Comparison of ENCODE assay signal across 8 cellular contexts in genomic region chr17:7579839-7580630, GRCh38. TPM values are rescaled to one million over a fixed set of nuclear protein-coding genes. Genes with fewer than 3 reads are reported as not detected.
DNase-seq lines count a peak whose midpoint lies in the region; ATAC-seq, FAIRE-seq and TF ChIP-seq lines count a peak whose summit lies in the region.

No MANE protein-coding gene starts in this region.

- TF ChIP-seq RAD21 in H1 (IDR thresholded peaks at IDR 0.05 in 1 of 2, conservative IDR thresholded peaks at IDR 0.05 in 1 of 2; ENCODE audit: low read depth in 2 of 2, low read length in 2 of 2) = no peak

- H3K4me1 ChIP-seq in H1 (replicated peaks in 1 of 4; ENCODE audit: control insufficient read depth in 3 of 4, insufficient read depth in 4 of 4, low read length in 3 of 4) = peaks cover 1 to 16% (median 6%) of the 10 kb centered on the region in 4 experiments; a peak in 6 of 7 replicates
- peaks cover 61% of the 10 kb centered on the region for H3K4me1 ChIP-seq in psoas muscle

- intact Hi-C loops in psoas muscle (cut with DNase I) = loop anchor here in 1 of 2 donors (1.0 to 10.0 kb wide), 3 partner anchors 34 to 345 kb away; partner anchors contain the start of genes DVL2, FXR2, PHF23 and TP53

- peaks cover 4 to 14% of the 10 kb centered on the region in 2 experiments; a peak in 2 of 4 replicates for H3K79me2 ChIP-seq in H1 (ENCODE audit: control insufficient read depth in 1 of 2, insufficient read depth in 2 of 2, low read length in 2 of 2)

- peaks cover 15 to 17% of the 10 kb centered on the region in 2 experiments for H4K20me1 ChIP-seq in H1 (replicated peaks in 1 of 2; ENCODE audit: control insufficient read depth in 1 of 2, insufficient read depth in 2 of 2, low read length in 2 of 2)

- 0 out of 2 replicates have a peak overlapping the region, but pooled peaks have one; percentile 63 for H2BK15ac ChIP-seq in H1 (ENCODE audit: low read length)

- H3K18ac ChIP-seq in H1 (ENCODE audit: extremely low read depth, low read length) = no peak overlapping the region

- H3K4ac ChIP-seq in H1 (replicated peaks; ENCODE audit: insufficient read length, low read depth, low read length) = no peak overlapping the region

- no peak overlapping the region for H2AFZ ChIP-seq in H1 (ENCODE audit: low read length)

- CTCF ChIA-PET in H1 (lab: Charles Lee; ENCODE audit: partially characterized antibody) = interaction anchor here (1.1 to 3.0 kb wide), 7 partner anchors 9 to 108 kb away, joined by 4 to 17 read pairs (median 10); partner anchors contain the start of genes SOX15, TP53 and WRAP53

- no peak overlapping the region for H3K9ac ChIP-seq in H1 (replicated peaks in 1 of 4; ENCODE audit: extremely low read depth in 1 of 4, low read depth in 3 of 4, low read length in 3 of 4)

- peak overlapping the region; percentile 40; the same call in 1 of the 2 replicates for H2BK20ac ChIP-seq in H1 (ENCODE audit: low read length)

- no peak overlapping the region for H2BK120ac ChIP-seq in H1 (replicated peaks; ENCODE audit: low read depth, low read length)

- no peak for ATAC-seq in psoas muscle
- ATAC-seq in HG02885 (IDR thresholded peaks at IDR 0.05; ENCODE audit: poor library complexity, unreplicated experiment) = no peak
- ATAC-seq in GM19395 (IDR thresholded peaks at IDR 0.05; ENCODE audit: unreplicated experiment) = no peak
- ATAC-seq in HG02759 (IDR thresholded peaks at IDR 0.05; ENCODE audit: unreplicated experiment) = no peak

- H3K23ac ChIP-seq in H1 (ENCODE audit: insufficient read length) = no peak overlapping the region

- TF ChIP-seq POLR2A in H1 (IDR thresholded peaks at IDR 0.05; ENCODE audit: control extremely low read depth in 1 of 2, low read depth in 2 of 2, low read length in 2 of 2) = peak in 1 of 2 experiments; percentile 70; a peak in 1 of 3 replicates

- H3K9me3 ChIP-seq in H1 (ENCODE audit: insufficient read depth in 2 of 2, low read depth in 1 of 2, low read length in 1 of 2) (no peaks in the 10 kb centered on the region), psoas muscle (no peaks in the 10 kb centered on the region)

- H3K23me2 ChIP-seq in H1 (ENCODE audit: low read depth, low read length) = peaks cover 11% of the 10 kb centered on the region; the same call in 1 of the 2 replicates

- no peak for FAIRE-seq in H1 (lab: Jason Lieb, UNC)

- no peak overlapping the region for H4K8ac ChIP-seq in H1 (ENCODE audit: extremely low read depth, insufficient read depth, low read length)

- POLR2A ChIA-PET in H1 (lab: Charles Lee; ENCODE audit: partially characterized antibody) = interaction anchor here (0.7 to 37.5 kb wide), 18 partner anchors 2 to 267 kb away, joined by 3 to 1144 read pairs (median 5); partner anchors contain the start of genes ATP1B2, CD68, FXR2 and MPDU1

- no peak overlapping the region for H3K56ac ChIP-seq in H1 (replicated peaks; ENCODE audit: insufficient read length, low read depth, low read length)

- H3K27ac ChIP-seq in H1 (ENCODE audit: low read depth, low read length) (peak overlapping the region; percentile 18), psoas muscle (peak overlapping the region; percentile 89)

- no peak overlapping the region for H3K14ac ChIP-seq in H1 (ENCODE audit: insufficient read length)

- H3K79me1 ChIP-seq in H1 (ENCODE audit: low read depth, low read length) = peaks cover 7% of the 10 kb centered on the region; the same call in 1 of the 2 replicates

- no peak for TF ChIP-seq EP300 in H1 (IDR thresholded peaks at IDR 0.05; ENCODE audit: borderline replicate concordance in 1 of 2, low read depth in 2 of 2, low read length in 2 of 2)

- TF ChIP-seq CTCF in GM06990 (IDR thresholded peaks at IDR 0.05; ENCODE audit: insufficient read depth, low read length, poor library complexity, severe bottlenecking) (no peak), H1 (IDR thresholded peaks at IDR 0.05; ENCODE audit: control extremely low read depth in 1 of 3, insufficient read depth in 1 of 3, low read depth in 1 of 3, low read length in 3 of 3) (no peak), psoas muscle (IDR thresholded peaks at IDR 0.05) (no peak)

- H4K5ac ChIP-seq in H1 (ENCODE audit: insufficient read length, low read depth, low read length) = no peak overlapping the region

- peaks cover 31% of the 10 kb centered on the region for H3K36me3 ChIP-seq in GM06990 (ENCODE audit: control insufficient read depth, insufficient read depth, low read length)
- peaks cover 30 to 41% (median 35%) of the 10 kb centered on the region in 4 experiments for H3K36me3 ChIP-seq in H1 (ENCODE audit: control insufficient read depth in 2 of 4, insufficient read depth in 4 of 4, low read length in 3 of 4)
- H3K36me3 ChIP-seq in psoas muscle (ENCODE audit: insufficient read depth in 1 of 2, low read depth in 1 of 2) = peaks cover 11 to 39% of the 10 kb centered on the region in 2 donors

- no peak overlapping the region for H3K4me2 ChIP-seq in H1 (ENCODE audit: insufficient read depth in 1 of 2, low read depth in 2 of 2, low read length in 2 of 2)

- H4K91ac ChIP-seq in H1 (replicated peaks; ENCODE audit: insufficient read length, low read length) = no peak overlapping the region

- DNase-seq in GM06990 (ENCODE audit: extremely low read depth, insufficient read length) (peak; percentile 72), OCI-M1 (lab: John Stamatoyannopoulos, UW) (peak; percentile 47), H1 (ENCODE audit: low read depth in 1 of 2, low spot score in 2 of 2) (peak in 1 of 2 experiments; percentile 53), psoas muscle (no peak), NCI-H1048 (lab: John Stamatoyannopoulos, UW) (no peak)

- no peak overlapping the region; the same call in 1 of the 2 replicates for H2AK5ac ChIP-seq in H1 (ENCODE audit: low read depth, low read length)

- H3K27me3 ChIP-seq in GM06990 (replicated peaks; ENCODE audit: control insufficient read depth, insufficient read depth, low read length) (no peaks in the 10 kb centered on the region), H1 (replicated peaks in 1 of 4; ENCODE audit: control insufficient read depth in 3 of 4, extremely low read depth in 1 of 4, insufficient read depth in 3 of 4, low read length in 3 of 4) (no peaks in the 10 kb centered on the region), psoas muscle (ENCODE audit: insufficient read depth in 3 of 3, low read length in 2 of 3) (no peaks in the 10 kb centered on the region)

- H3K4me3 ChIP-seq in GM06990 (replicated peaks; ENCODE audit: low read depth, low read length) (no peak overlapping the region), H1 (ENCODE audit: extremely low read depth in 1 of 4, insufficient read depth in 2 of 4, low read depth in 3 of 4, low read length in 4 of 4) (no peak overlapping the region), psoas muscle (peak overlapping the region; percentile 41)

- H2BK5ac ChIP-seq in H1 (ENCODE audit: low read depth, low read length) = peak overlapping the region; percentile 56

- 89% methylated on average over 14 of the region's 14 CpGs; no CpG with 5 or more reads in 1 of the 2 experiments for WGBS in H1 (ENCODE audit: extremely low coverage in 1 of 2, insufficient coverage in 1 of 2, insufficient read length in 1 of 2, insufficient replicate concordance in 2 of 2, low coverage in 1 of 2, low lambda C conversion rate in 2 of 2, missing lambda C conversion rate in 1 of 2), 2 experiments
- 66 to 80% (median 72%) methylated on average over 14 of the region's 14 CpGs for WGBS in psoas muscle, 3 donors

- peak overlapping the region; percentile 17; the same call in 1 of the 2 replicates for H2BK12ac ChIP-seq in H1 (ENCODE audit: low read depth, low read length)

RNA-seq across cellular contexts. Expression of gene CD68, which starts 0.6 kb away (rescaled TPM):
- total RNA-seq in H1 (2021; fragmentation: NEBNext Ultra II Directional; extraction: Animal tissue kit (Norgen Biotek cat#: 25700)) = 0.31 TPM in 1 of 2 replicates, not detected in the other
- polyA plus RNA-seq in H1 (2011; rRNA removed) (0.18 and 0.35 TPM in 2 replicates), psoas muscle (100 to 1,000 TPM in 1 of 3 donors, 10 to 100 TPM in 2; 16.5 to 298 (median 21.8) TPM)
- 0.22 TPM for polyA plus RNA-seq in H1 (2011; cell fraction: cytosol; rRNA removed)
- 0.66 TPM for polyA plus RNA-seq in H1 (2011; cell fraction: nucleus; rRNA removed)
- polyA plus RNA-seq in H1 (2012, experiment 1 of 2) = 0.32 to 0.34 TPM in 2 of 4 replicates, not detected in the others
- polyA plus RNA-seq in H1 (2012, experiment 2 of 2) = not detected
- polyA plus RNA-seq in H1 (2013, experiment 1 of 2) = 0.16 TPM
- 0.18 TPM for polyA plus RNA-seq in H1 (2013, experiment 2 of 2)
- 0.83 and 1.8 TPM in 2 replicates for polyA minus RNA-seq in H1 (2011; rRNA and poly(A)+ RNA removed)
- not detected for polyA minus RNA-seq in H1 (2011; cell fraction: cytosol; rRNA and poly(A)+ RNA removed)
- not detected for polyA minus RNA-seq in H1 (2011; cell fraction: nucleus; rRNA and poly(A)+ RNA removed)
- total RNA-seq in psoas muscle = 10 to 100 TPM; 15.8 to 38.4 (median 26.4) TPM

RNA-seq across cellular contexts. Expression of gene MPDU1, which starts 3.6 kb away (rescaled TPM):
- 63.2 and 66.9 TPM in 2 replicates for total RNA-seq in H1 (2021; fragmentation: NEBNext Ultra II Directional; extraction: Animal tissue kit (Norgen Biotek cat#: 25700))
- polyA plus RNA-seq in H1 (2011; rRNA removed) (142 and 154 TPM in 2 replicates), psoas muscle (100 to 1,000 TPM in 1 of 3 donors, 10 to 100 TPM in 2; 53.6 to 147 (median 77.8) TPM)
- 104 TPM for polyA plus RNA-seq in H1 (2011; cell fraction: cytosol; rRNA removed)
- polyA plus RNA-seq in H1 (2011; cell fraction: nucleus; rRNA removed) = 89.7 TPM
- polyA plus RNA-seq in H1 (2012, experiment 1 of 2) = 42.0 to 58.2 TPM (median 45.9 TPM) in 4 replicates
- polyA plus RNA-seq in H1 (2012, experiment 2 of 2) = 154 TPM
- polyA plus RNA-seq in H1 (2013, experiment 1 of 2) = 137 TPM
- polyA plus RNA-seq in H1 (2013, experiment 2 of 2) = 151 TPM
- polyA minus RNA-seq in H1 (2011; rRNA and poly(A)+ RNA removed) = 103 and 130 TPM in 2 replicates
- polyA minus RNA-seq in H1 (2011; cell fraction: cytosol; rRNA and poly(A)+ RNA removed) = 21.1 TPM
- polyA minus RNA-seq in H1 (2011; cell fraction: nucleus; rRNA and poly(A)+ RNA removed) = 22.7 TPM
- 10 to 100 TPM; 19.3 to 40.6 (median 34.1) TPM for total RNA-seq in psoas muscle

RNA-seq across cellular contexts. Expression of gene SOX15, which starts 9.9 kb away (rescaled TPM):
- 14.3 and 15.2 TPM in 2 replicates for total RNA-seq in H1 (2021; fragmentation: NEBNext Ultra II Directional; extraction: Animal tissue kit (Norgen Biotek cat#: 25700))
- polyA plus RNA-seq in H1 (2011; rRNA removed) = 26.8 and 39.8 TPM in 2 replicates
- 20.1 TPM for polyA plus RNA-seq in H1 (2011; cell fraction: cytosol; rRNA removed)
- 20.9 TPM for polyA plus RNA-seq in H1 (2011; cell fraction: nucleus; rRNA removed)
- 13.9 to 20.3 TPM (median 19.3 TPM) in 4 replicates for polyA plus RNA-seq in H1 (2012, experiment 1 of 2)
- polyA plus RNA-seq in H1 (2012, experiment 2 of 2) = 21.6 TPM
- polyA plus RNA-seq in H1 (2013, experiment 1 of 2) = 16.8 TPM
- 14.8 TPM for polyA plus RNA-seq in H1 (2013, experiment 2 of 2)
- polyA minus RNA-seq in H1 (2011; rRNA and poly(A)+ RNA removed) = 2.9 and 4.6 TPM in 2 replicates
- 7.6 TPM for polyA minus RNA-seq in H1 (2011; cell fraction: cytosol; rRNA and poly(A)+ RNA removed)
- 12.0 TPM for polyA minus RNA-seq in H1 (2011; cell fraction: nucleus; rRNA and poly(A)+ RNA removed)
- total RNA-seq in psoas muscle = under 1 TPM; 0.19 to 0.71 (median 0.28) TPM
- under 1 TPM; 0.11 to 0.20 (median 0.17) TPM for polyA plus RNA-seq in psoas muscle

RNA-seq across cellular contexts. Expression of gene SENP3, which starts 18.3 kb away (rescaled TPM):
- 80.3 and 86.2 TPM in 2 replicates for total RNA-seq in H1 (2021; fragmentation: NEBNext Ultra II Directional; extraction: Animal tissue kit (Norgen Biotek cat#: 25700))
- polyA plus RNA-seq in H1 (2011; rRNA removed) (87.3 and 129 TPM in 2 replicates), psoas muscle (10 to 100 TPM; 44.1 to 90.5 (median 76.1) TPM)
- 118 TPM for polyA plus RNA-seq in H1 (2011; cell fraction: cytosol; rRNA removed)
- 78.9 TPM for polyA plus RNA-seq in H1 (2011; cell fraction: nucleus; rRNA removed)
- 61.7 to 78.1 TPM (median 68.8 TPM) in 4 replicates for polyA plus RNA-seq in H1 (2012, experiment 1 of 2)
- 197 TPM for polyA plus RNA-seq in H1 (2012, experiment 2 of 2)
- polyA plus RNA-seq in H1 (2013, experiment 1 of 2) = 54.7 TPM
- 50.5 TPM for polyA plus RNA-seq in H1 (2013, experiment 2 of 2)
- 125 and 150 TPM in 2 replicates for polyA minus RNA-seq in H1 (2011; rRNA and poly(A)+ RNA removed)
- 57.5 TPM for polyA minus RNA-seq in H1 (2011; cell fraction: cytosol; rRNA and poly(A)+ RNA removed)
- 43.5 TPM for polyA minus RNA-seq in H1 (2011; cell fraction: nucleus; rRNA and poly(A)+ RNA removed)
- total RNA-seq in psoas muscle = 10 to 100 TPM; 24.0 to 40.7 (median 38.3) TPM

RNA-seq across cellular contexts. Expression of gene TNFSF13, which starts 21.5 kb away (rescaled TPM):
- total RNA-seq in H1 (2021; fragmentation: NEBNext Ultra II Directional; extraction: Animal tissue kit (Norgen Biotek cat#: 25700)) = 2.1 and 2.3 TPM in 2 replicates
- polyA plus RNA-seq in H1 (2011; rRNA removed) (2.6 and 3.1 TPM in 2 replicates), psoas muscle (1 to 10 TPM; 2.8 to 4.3 (median 3.1) TPM)
- polyA plus RNA-seq in H1 (2011; cell fraction: cytosol; rRNA removed) = 0.83 TPM
- 5.0 TPM for polyA plus RNA-seq in H1 (2011; cell fraction: nucleus; rRNA removed)
- 3.3 to 6.2 TPM (median 4.6 TPM) in 4 replicates for polyA plus RNA-seq in H1 (2012, experiment 1 of 2)
- polyA plus RNA-seq in H1 (2012, experiment 2 of 2) = 3.3 TPM
- 1.9 TPM for polyA plus RNA-seq in H1 (2013, experiment 1 of 2)
- 1.9 TPM for polyA plus RNA-seq in H1 (2013, experiment 2 of 2)
- 1.0 and 2.7 TPM in 2 replicates for polyA minus RNA-seq in H1 (2011; rRNA and poly(A)+ RNA removed)
- polyA minus RNA-seq in H1 (2011; cell fraction: cytosol; rRNA and poly(A)+ RNA removed) = not detected
- 1.5 TPM for polyA minus RNA-seq in H1 (2011; cell fraction: nucleus; rRNA and poly(A)+ RNA removed)
- total RNA-seq in psoas muscle = 1 to 10 TPM; 4.0 to 5.4 (median 4.5) TPM

Comparison
In these comparisons a context has a peak if more than half of its experiments do, and no peak if none do; other contexts are left out.
1. DNase-seq: peak in GM06990 (single experiment) and OCI-M1 (single experiment); none in psoas muscle (0 of 2) and NCI-H1048 (single experiment).
2. RNA of gene CD68, which starts 0.6 kb away (total RNA-seq): 15.8 to 38.4 TPM in psoas muscle; 0.31 TPM in H1; every median in the first group is over 10 times any median in the second.